In genomic region chr12:89846473-89846872, GRCh38 we compare ENCODE assay signal across 21 cellular contexts.
"Had no signal": no experiment of that assay in that cellular context is flagged by ENCODE, and none has a peak within 500 bp of the region (broad histone marks: within the 10 kb centered on the region; RNA-seq: fewer than 3 reads in every experiment).

No MANE protein-coding gene starts in this region.

- H3K27me3 ChIP-seq: brain microvascular endothelial cell, tibial nerve, uterus had no signal

- H3K36me3 ChIP-seq: brain microvascular endothelial cell, tibial nerve, uterus had no signal

- H3K4me1 Mint-ChIP-seq: activated CD4-positive, alpha-beta T cell treated with anti-CD3 and anti-CD28 coated beads, Interleukin-2, amount 10 ng/mL, durations not matched to agents 24 days and 14 days had no signal

- H3K27ac ChIP-seq: brain microvascular endothelial cell, psoas muscle, tibial nerve, uterus had no signal

- H3K4me3 Mint-ChIP-seq: activated CD4-positive, alpha-beta T cell treated with anti-CD3 and anti-CD28 coated beads, Interleukin-2, amount 10 ng/mL, durations not matched to agents 24 days and 14 days; activated CD8-positive, alpha-beta T cell treated with anti-CD3 and anti-CD28 coated beads for 36 hours; activated T-cell treated with anti-CD3 and anti-CD28 coated beads, Interleukin-2, amount 50 U/mL, for 24 hours; neural crest cell; T-helper 2 cell treated with Interferon-gamma antibody and Interleukin-4, amounts not matched to agents 5 μg/mL and 100 μg/mL, for 36 hours had no signal

- DNase-seq: activated CD4-positive, alpha-beta T cell treated with anti-CD3 and anti-CD28 coated beads, Interleukin-2, amount 10 ng/mL, durations not matched to agents 24 days and 14 days; activated CD8-positive, alpha-beta T cell treated with anti-CD3 and anti-CD28 coated beads for 36 hours; activated naive CD4-positive, alpha-beta T cell treated with anti-CD3 and anti-CD28 coated beads, Interleukin-2, amount 50 U/mL, for 16 hours; activated T-cell treated with anti-CD3 and anti-CD28 coated beads, Interleukin-2, amount 50 U/mL, for 24 hours; aorta; brain microvascular endothelial cell; central memory CD4-positive, alpha-beta T cell; erythroblast; foreskin melanocyte; glutamatergic neuron; left colon; psoas muscle; right cardiac atrium; stimulated activated naive CD8-positive, alpha-beta T cell treated with anti-CD3 and anti-CD28 coated beads, Interleukin-15, Interleukin-2, amounts not matched to agents 100 U/mL and 50 U/mL, for 24 hours; substantia nigra; uterus had no signal

- H3K4me3 ChIP-seq: lung, psoas muscle, skin epidermis, tibial nerve, uterus had no signal

- H3K9me3 Mint-ChIP-seq: activated CD8-positive, alpha-beta T cell treated with anti-CD3 and anti-CD28 coated beads for 36 hours; activated T-cell treated with anti-CD3 and anti-CD28 coated beads, Interleukin-2, amount 50 U/mL, for 24 hours; neural crest cell; T-helper 2 cell treated with Interferon-gamma antibody and Interleukin-4, amounts not matched to agents 5 μg/mL and 100 μg/mL, for 36 hours had no signal

- ATAC-seq: activated CD8-positive, alpha-beta T cell treated with anti-CD3 and anti-CD28 coated beads for 36 hours; left colon; psoas muscle; right cardiac atrium; stimulated activated naive CD8-positive, alpha-beta T cell treated with anti-CD3 and anti-CD28 coated beads, Interleukin-15, Interleukin-2, amounts not matched to agents 100 U/mL and 50 U/mL, for 24 hours had no signal

- H3K27ac Mint-ChIP-seq: activated CD4-positive, alpha-beta T cell treated with anti-CD3 and anti-CD28 coated beads, Interleukin-2, amount 10 ng/mL, durations not matched to agents 24 days and 14 days; activated CD8-positive, alpha-beta T cell treated with anti-CD3 and anti-CD28 coated beads for 36 hours; activated T-cell treated with anti-CD3 and anti-CD28 coated beads, Interleukin-2, amount 50 U/mL, for 24 hours; T-helper 2 cell treated with Interferon-gamma antibody and Interleukin-4, amounts not matched to agents 5 μg/mL and 100 μg/mL, for 36 hours had no signal

- H3K27me3 Mint-ChIP-seq: activated CD4-positive, alpha-beta T cell treated with anti-CD3 and anti-CD28 coated beads, Interleukin-2, amount 10 ng/mL, durations not matched to agents 24 days and 14 days; activated CD8-positive, alpha-beta T cell treated with anti-CD3 and anti-CD28 coated beads for 36 hours; activated T-cell treated with anti-CD3 and anti-CD28 coated beads, Interleukin-2, amount 50 U/mL, for 24 hours had no signal

- H3K9me3 ChIP-seq: psoas muscle, tibial nerve, uterus had no signal

- H3K4me1 ChIP-seq: psoas muscle, tibial nerve, uterus had no signal
